Comparison of ENCODE assay signal across 1 cellular context in genomic region chr16:88624977-88625576, GRCh38.
A peak's percentile ranks its signal among the peaks of the same experiment; 100 is the strongest.
TF ChIP-seq lines count a peak whose summit lies in the region.

No MANE protein-coding gene starts in this region.

TF ChIP-seq in HepG2, 621 proteins besides CTCF, POLR2A, EP300 and RAD21:
- TF ChIP-seq ZBTB44 (CRISPR knock-in tag; IDR thresholded peaks at IDR 0.05), result no peak
- no peak for TF ChIP-seq KLF16 (CRISPR knock-in tag; IDR thresholded peaks at IDR 0.05)
- no peak for TF ChIP-seq ZNF710 (CRISPR knock-in tag; IDR thresholded peaks at IDR 0.05; ENCODE audit: borderline replicate concordance)
- TF ChIP-seq RBM22 (optimal IDR thresholded peaks at IDR 0.05; ENCODE audit: low read length), result peak; percentile 34
- peak; percentile 49; the same call in 1 of the 2 replicates for TF ChIP-seq ZBTB38 (CRISPR knock-in tag; IDR thresholded peaks at IDR 0.05)
- peak; percentile 68; the same call in 1 of the 2 replicates for TF ChIP-seq ZBTB33 (CRISPR knock-in tag; IDR thresholded peaks at IDR 0.05)
